In genomic region chr13:35994131-35994966, GRCh38 we compare ENCODE assay signal across 10 cellular contexts.
DNase-seq lines count a peak whose midpoint lies in the region; ATAC-seq and TF ChIP-seq lines count a peak whose summit lies in the region.
"Had no signal": no experiment of that assay in that cellular context is flagged by ENCODE, and none has a peak within 500 bp of the region (broad histone marks: within the 10 kb centered on the region; RNA-seq: fewer than 3 reads in every experiment).

No MANE protein-coding gene starts in this region.

- H3K79me2 ChIP-seq in mesendoderm (ENCODE audit: control insufficient read depth, insufficient read depth, low read length) = no peaks in the 10 kb centered on the region

- H3K4me2 ChIP-seq in mesendoderm (ENCODE audit: low read length) = no peak overlapping the region

- DNase-seq in AG09319 (ENCODE audit: extremely low read depth, low read depth) = peak; percentile 94
- DNase-seq in NCI-H146 treated with DMSO at 0.1 percent for 48 hours (lab: John Stamatoyannopoulos, UW; ENCODE audit: unreplicated experiment) = peak; percentile 63
- DNase-seq in mesendoderm = peak; percentile 5
- DNase-seq in stimulated activated CD4-positive, alpha-beta T cell treated with anti-CD3 and anti-CD28 coated beads, Interleukin-4, amount 100 ng/mL, for 1 hour = no peak
- DNase-seq in left lobe of liver (ENCODE audit: low spot score) = no peak
- no peak for DNase-seq in activated T-cell treated with anti-CD3 and anti-CD28 coated beads, Interleukin-2, amount 50 U/mL, for 48 hours
- DNase-seq: nephron progenitor cell; NK-92 treated with Interleukin-12 subunit alpha and Interleukin-12 subunit beta, amount 100 ng/mL, for 24 hours had no signal

- no peaks in the 10 kb centered on the region for H3K27me3 Mint-ChIP-seq in brain

- peak overlapping the region in 4 of 5 experiments; percentile 59 to 92 (median 88) for H3K27ac Mint-ChIP-seq in brain
- H3K27ac Mint-ChIP-seq: nephron progenitor cell had no signal

- H3K56ac ChIP-seq in mesendoderm (ENCODE audit: low read length) = no peak overlapping the region

- H3K79me1 ChIP-seq in mesendoderm (ENCODE audit: low read length) = no peaks in the 10 kb centered on the region

- no peaks in the 10 kb centered on the region for H3K27me3 ChIP-seq in mesendoderm (ENCODE audit: insufficient read depth, low read length, poor library complexity)

- no peaks in the 10 kb centered on the region for H3K36me3 ChIP-seq in mesendoderm (ENCODE audit: control insufficient read depth, insufficient read depth, low read length)

- H3K36me3 Mint-ChIP-seq in brain = peaks cover 20% of the 10 kb centered on the region

- no CpG with 5 or more reads among the region's 6 CpGs for WGBS in mesendoderm (ENCODE audit: extremely low coverage, insufficient coverage, low lambda C conversion rate)

- H2BK5ac ChIP-seq in mesendoderm (ENCODE audit: low read length) = no peak overlapping the region

- no peak overlapping the region for H4K5ac ChIP-seq in mesendoderm (ENCODE audit: low read length)

- H3K4ac ChIP-seq in mesendoderm (ENCODE audit: low read depth, low read length) = no peak overlapping the region

- no peak overlapping the region for H3K9ac ChIP-seq in mesendoderm (ENCODE audit: low read length)

- peak overlapping the region in 2 of 5 experiments; percentile 8 to 29 for H3K4me3 Mint-ChIP-seq in brain
- H3K4me3 Mint-ChIP-seq: nephron progenitor cell had no signal

- no peak overlapping the region for H2AK5ac ChIP-seq in mesendoderm (ENCODE audit: low read length)

- no peak for TF ChIP-seq CTCF in AG09319 (IDR thresholded peaks at IDR 0.05; ENCODE audit: low read depth, low read length)
- no peak for TF ChIP-seq CTCF in brain (conservative IDR thresholded peaks at IDR 0.05)

- H2BK15ac ChIP-seq in mesendoderm (replicated peaks; ENCODE audit: low read depth) = no peak overlapping the region

- peaks cover 63% of the 10 kb centered on the region for H3K4me1 Mint-ChIP-seq in brain
- H3K4me1 Mint-ChIP-seq: nephron progenitor cell had no signal

- no peak overlapping the region for H3K18ac ChIP-seq in mesendoderm (ENCODE audit: low read length)

- no peak overlapping the region for H3K27ac ChIP-seq in mesendoderm (ENCODE audit: low read depth, low read length)

- H2BK120ac ChIP-seq in mesendoderm (ENCODE audit: low read depth, low read length) = no peak overlapping the region

- H3K23ac ChIP-seq in mesendoderm (ENCODE audit: low read length) = no peak overlapping the region

- ATAC-seq in left lobe of liver (no peak), GM19023 (IDR thresholded peaks at IDR 0.05; ENCODE audit: unreplicated experiment) (no peak)

- no peak overlapping the region for H3K4me3 ChIP-seq in mesendoderm (ENCODE audit: low read length)

- H3K4me1 ChIP-seq in mesendoderm (ENCODE audit: control insufficient read depth, low read depth, low read length) = no peaks in the 10 kb centered on the region

- H3K9me3 Mint-ChIP-seq in brain = peaks cover 0 to 3% (median 0%) of the 10 kb centered on the region in 5 experiments
- H3K9me3 Mint-ChIP-seq: nephron progenitor cell had no signal

- no peak overlapping the region for H4K8ac ChIP-seq in mesendoderm (ENCODE audit: low read depth, low read length)

Comparison
In these comparisons a context has a peak if more than half of its experiments do, and no peak if none do; other contexts are left out.
1. DNase-seq: peak in AG09319 (single experiment), NCI-H146 treated with DMSO at 0.1 percent for 48 hours (single experiment) and mesendoderm (single experiment); none in stimulated activated CD4-positive, alpha-beta T cell treated with anti-CD3 and anti-CD28 coated beads, Interleukin-4, amount 100 ng/mL, for 1 hour (single experiment), left lobe of liver (single experiment) and activated T-cell treated with anti-CD3 and anti-CD28 coated beads, Interleukin-2, amount 50 U/mL, for 48 hours (0 of 2).